In the genomic region with DNA sequence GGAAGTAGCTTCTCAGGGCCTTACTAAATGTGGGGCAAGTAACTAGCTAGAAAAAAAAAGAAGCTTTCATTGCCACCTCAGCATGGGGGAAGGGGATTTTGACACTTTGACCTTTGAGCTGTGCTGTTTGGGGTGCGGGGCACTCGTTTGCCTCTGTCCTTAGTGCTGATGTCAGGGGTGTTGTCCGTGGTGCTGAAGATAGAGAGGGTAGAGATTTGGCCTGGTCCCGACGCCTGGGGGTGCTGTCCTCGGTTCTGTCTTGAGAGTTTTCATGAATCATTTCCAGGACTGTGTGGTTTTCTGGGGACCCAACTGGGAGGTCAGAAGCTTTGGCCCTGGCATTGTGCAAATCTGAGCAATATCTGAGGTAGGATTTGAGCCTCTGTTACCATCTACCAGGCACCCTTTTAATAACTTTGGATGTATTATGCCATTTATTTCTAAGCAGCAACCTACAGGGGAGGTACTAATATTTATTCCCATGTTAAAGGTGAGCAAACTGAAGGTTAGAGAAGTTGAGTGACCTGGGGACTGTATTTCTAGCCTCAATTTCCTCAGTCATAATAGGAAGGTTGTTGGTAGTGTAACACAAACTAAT, we compare ENCODE assay signal across 8 cellular contexts.
DNase-seq lines count a peak whose midpoint lies in the region; ATAC-seq and TF ChIP-seq lines count a peak whose summit lies in the region.

No MANE protein-coding gene starts in this region.

- no peak overlapping the region for H3K4me2 ChIP-seq in DOHH2 (ENCODE audit: low read length)

- H3F3A ChIP-seq in DOHH2 (ENCODE audit: control insufficient read depth, insufficient read depth): no peaks in the 10 kb centered on the region

- peak; percentile 55 for TF ChIP-seq CTCF in DOHH2 (IDR thresholded peaks at IDR 0.05; ENCODE audit: low read depth, low read length, poor library complexity, severe bottlenecking)
- TF ChIP-seq CTCF in kidney epithelial cell (IDR thresholded peaks at IDR 0.05; ENCODE audit: insufficient read depth, low read length, poor library complexity, severe bottlenecking): peak; percentile 40
- TF ChIP-seq CTCF in ascending aorta (IDR thresholded peaks at IDR 0.05): no peak

- no peaks in the 10 kb centered on the region for H3K9me3 ChIP-seq in DOHH2 (ENCODE audit: control insufficient read depth, insufficient read depth, low read length)
- H3K9me3 ChIP-seq in ascending aorta: no peaks in the 10 kb centered on the region

- H4K20me1 ChIP-seq in DOHH2 (ENCODE audit: control insufficient read depth, insufficient read depth, low read depth, low read length): peaks cover 3% of the 10 kb centered on the region; the same call in 1 of the 2 replicates

- H3K9me2 ChIP-seq in DOHH2 (replicated peaks; ENCODE audit: control insufficient read depth, low read length): no peaks in the 10 kb centered on the region

- H3K4me1 ChIP-seq in DOHH2 (ENCODE audit: control insufficient read depth, low read length): no peaks in the 10 kb centered on the region
- H3K4me1 ChIP-seq in ascending aorta: no peaks in the 10 kb centered on the region

- DNase-seq in M059J (ENCODE audit: low read depth): peak; percentile 51
- DNase-seq in activated T-cell treated with anti-CD3 and anti-CD28 coated beads, Interleukin-2, amount 50 U/mL, for 1 hour: peak; percentile 25
- DNase-seq in kidney epithelial cell (ENCODE audit: low read depth): no peak
- no peak for DNase-seq in NCI-H1436 (lab: John Stamatoyannopoulos, UW)
- DNase-seq in ascending aorta (ENCODE audit: low spot score in 2 of 2): no peak

- ATAC-seq in GM18861 (IDR thresholded peaks at IDR 0.05; ENCODE audit: unreplicated experiment) (no peak), HG03097 (IDR thresholded peaks at IDR 0.05; ENCODE audit: low FRiP score, unreplicated experiment) (no peak)

- H3K79me2 ChIP-seq in DOHH2 (ENCODE audit: control insufficient read depth, low read length): no peaks in the 10 kb centered on the region

- no peaks in the 10 kb centered on the region for H3K36me3 ChIP-seq in DOHH2 (ENCODE audit: control insufficient read depth, low read length)
- H3K36me3 ChIP-seq in kidney epithelial cell (ENCODE audit: control insufficient read depth, insufficient read depth, low read length): no peaks in the 10 kb centered on the region
- no peaks in the 10 kb centered on the region for H3K36me3 ChIP-seq in ascending aorta

- H3K4me3 ChIP-seq in DOHH2 (ENCODE audit: low read length) (no peak overlapping the region), kidney epithelial cell (ENCODE audit: low read depth, low read length) (no peak overlapping the region), ascending aorta (no peak overlapping the region)

- intact Hi-C loops in ascending aorta (cut with DNase I): no loop called here

- H3K27me3 ChIP-seq in DOHH2 (ENCODE audit: control insufficient read depth, low read length): peaks cover 9% of the 10 kb centered on the region
- no peaks in the 10 kb centered on the region for H3K27me3 ChIP-seq in kidney epithelial cell (ENCODE audit: control insufficient read depth, insufficient read depth, low read length)
- H3K27me3 ChIP-seq in ascending aorta: no peaks in the 10 kb centered on the region

- no peak overlapping the region for H3K27ac ChIP-seq in DOHH2 (ENCODE audit: low read depth, low read length)
- no peak overlapping the region for H3K27ac ChIP-seq in ascending aorta

Comparison
In these comparisons a context has a peak if more than half of its experiments do, and no peak if none do; other contexts are left out.
1. CTCF ChIP-seq: peak in DOHH2 (single experiment) and kidney epithelial cell (single experiment); none in ascending aorta (0 of 3).
2. DNase-seq: peak in M059J (single experiment) and activated T-cell treated with anti-CD3 and anti-CD28 coated beads, Interleukin-2, amount 50 U/mL, for 1 hour (single experiment); none in kidney epithelial cell (single experiment), NCI-H1436 (single experiment) and ascending aorta (0 of 2).